1 cellular context compared by ENCODE assay signal in the genomic region with DNA sequence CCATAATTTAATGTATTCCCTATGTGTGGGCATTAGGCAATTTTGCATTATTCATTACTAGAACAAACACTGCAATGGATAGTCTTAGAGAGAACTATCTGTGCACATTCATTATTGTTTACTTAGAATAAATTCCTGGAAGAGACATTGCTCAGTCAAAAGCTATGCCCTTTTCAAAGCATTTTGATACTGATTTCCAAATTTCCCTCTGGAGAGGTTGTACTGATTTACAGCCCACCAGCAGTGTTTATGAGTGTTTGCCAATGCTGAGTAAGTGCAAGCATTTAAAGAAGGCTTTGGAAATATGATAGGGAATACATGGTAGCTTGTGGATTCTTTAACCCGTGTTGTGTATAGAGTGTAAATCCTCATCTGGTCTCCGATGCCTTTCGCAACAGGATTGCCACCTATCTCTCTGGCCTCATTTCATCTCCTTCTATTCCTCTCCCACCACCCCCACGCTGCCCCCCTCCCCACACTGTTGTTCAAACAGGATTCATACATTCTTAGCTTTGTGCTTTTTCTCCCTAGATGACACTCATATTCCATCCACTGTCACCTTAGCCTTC.
TF ChIP-seq lines count a peak whose summit lies in the region.

No MANE protein-coding gene starts in this region.

TF ChIP-seq in HepG2, 621 proteins besides CTCF, POLR2A, EP300 and RAD21 (continues in another document):
- no peak for TF ChIP-seq POLR2AphosphoS5 (IDR thresholded peaks at IDR 0.05; ENCODE audit: low read depth, low read length)
- no peak for TF ChIP-seq ZNF143 (CRISPR knock-in tag; IDR thresholded peaks at IDR 0.05)
- TF ChIP-seq TGIF2 (CRISPR knock-in tag; IDR thresholded peaks at IDR 0.05) = no peak
- no peak for TF ChIP-seq ZNF33B (CRISPR knock-in tag; IDR thresholded peaks at IDR 0.05)
- TF ChIP-seq DNMT3B (CRISPR knock-in tag; conservative IDR thresholded peaks at IDR 0.05) = no peak
- no peak for TF ChIP-seq ZNF747 (CRISPR knock-in tag; IDR thresholded peaks at IDR 0.05; ENCODE audit: borderline replicate concordance)
- TF ChIP-seq CREM (IDR thresholded peaks at IDR 0.05) = peak; percentile 70
- TF ChIP-seq CREM (CRISPR knock-in tag; IDR thresholded peaks at IDR 0.05) = no peak
- peak; percentile 55 for TF ChIP-seq ARNT2 (CRISPR knock-in tag; IDR thresholded peaks at IDR 0.05; ENCODE audit: low read depth)
- TF ChIP-seq MEF2D (CRISPR knock-in tag; IDR thresholded peaks at IDR 0.05) = no peak
- peak; percentile 53; the same call in 1 of the 2 replicates for TF ChIP-seq PPARG (CRISPR knock-in tag; conservative IDR thresholded peaks at IDR 0.05)
- no peak for TF ChIP-seq SATB2 (CRISPR knock-in tag; IDR thresholded peaks at IDR 0.05)
- TF ChIP-seq, protein P1, sequence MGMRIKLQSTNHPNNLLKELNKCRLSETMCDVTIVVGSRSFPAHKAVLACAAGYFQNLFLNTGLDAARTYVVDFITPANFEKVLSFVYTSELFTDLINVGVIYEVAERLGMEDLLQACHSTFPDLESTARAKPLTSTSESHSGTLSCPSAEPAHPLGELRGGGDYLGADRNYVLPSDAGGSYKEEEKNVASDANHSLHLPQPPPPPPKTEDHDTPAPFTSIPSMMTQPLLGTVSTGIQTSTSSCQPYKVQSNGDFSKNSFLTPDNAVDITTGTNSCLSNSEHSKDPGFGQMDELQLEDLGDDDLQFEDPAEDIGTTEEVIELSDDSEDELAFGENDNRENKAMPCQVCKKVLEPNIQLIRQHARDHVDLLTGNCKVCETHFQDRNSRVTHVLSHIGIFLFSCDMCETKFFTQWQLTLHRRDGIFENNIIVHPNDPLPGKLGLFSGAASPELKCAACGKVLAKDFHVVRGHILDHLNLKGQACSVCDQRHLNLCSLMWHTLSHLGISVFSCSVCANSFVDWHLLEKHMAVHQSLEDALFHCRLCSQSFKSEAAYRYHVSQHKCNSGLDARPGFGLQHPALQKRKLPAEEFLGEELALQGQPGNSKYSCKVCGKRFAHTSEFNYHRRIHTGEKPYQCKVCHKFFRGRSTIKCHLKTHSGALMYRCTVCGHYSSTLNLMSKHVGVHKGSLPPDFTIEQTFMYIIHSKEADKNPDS (CRISPR knock-in tag; IDR thresholded peaks at IDR 0.05) = no peak
- 0 out of 2 replicates have a peak, but pooled peaks have one; percentile 20 for TF ChIP-seq KLF9 (CRISPR knock-in tag; IDR thresholded peaks at IDR 0.05; ENCODE audit: low read depth)
- no peak for TF ChIP-seq ZMYM4 (CRISPR knock-in tag; IDR thresholded peaks at IDR 0.05)
- no peak for TF ChIP-seq SOX6 (IDR thresholded peaks at IDR 0.05)
- TF ChIP-seq SOX6 (CRISPR knock-in tag; IDR thresholded peaks at IDR 0.05) = peak; percentile 82; the same call in 1 of the 2 replicates
- TF ChIP-seq GTF3A (CRISPR knock-in tag; conservative IDR thresholded peaks at IDR 0.05) = no peak
- TF ChIP-seq, protein P2, sequence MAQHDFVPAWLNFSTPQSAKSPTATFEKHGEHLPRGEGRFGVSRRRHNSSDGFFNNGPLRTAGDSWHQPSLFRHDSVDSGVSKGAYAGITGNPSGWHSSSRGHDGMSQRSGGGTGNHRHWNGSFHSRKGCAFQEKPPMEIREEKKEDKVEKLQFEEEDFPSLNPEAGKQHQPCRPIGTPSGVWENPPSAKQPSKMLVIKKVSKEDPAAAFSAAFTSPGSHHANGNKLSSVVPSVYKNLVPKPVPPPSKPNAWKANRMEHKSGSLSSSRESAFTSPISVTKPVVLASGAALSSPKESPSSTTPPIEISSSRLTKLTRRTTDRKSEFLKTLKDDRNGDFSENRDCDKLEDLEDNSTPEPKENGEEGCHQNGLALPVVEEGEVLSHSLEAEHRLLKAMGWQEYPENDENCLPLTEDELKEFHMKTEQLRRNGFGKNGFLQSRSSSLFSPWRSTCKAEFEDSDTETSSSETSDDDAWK (CRISPR knock-in tag; IDR thresholded peaks at IDR 0.05) = no peak
- TF ChIP-seq, protein P3, sequence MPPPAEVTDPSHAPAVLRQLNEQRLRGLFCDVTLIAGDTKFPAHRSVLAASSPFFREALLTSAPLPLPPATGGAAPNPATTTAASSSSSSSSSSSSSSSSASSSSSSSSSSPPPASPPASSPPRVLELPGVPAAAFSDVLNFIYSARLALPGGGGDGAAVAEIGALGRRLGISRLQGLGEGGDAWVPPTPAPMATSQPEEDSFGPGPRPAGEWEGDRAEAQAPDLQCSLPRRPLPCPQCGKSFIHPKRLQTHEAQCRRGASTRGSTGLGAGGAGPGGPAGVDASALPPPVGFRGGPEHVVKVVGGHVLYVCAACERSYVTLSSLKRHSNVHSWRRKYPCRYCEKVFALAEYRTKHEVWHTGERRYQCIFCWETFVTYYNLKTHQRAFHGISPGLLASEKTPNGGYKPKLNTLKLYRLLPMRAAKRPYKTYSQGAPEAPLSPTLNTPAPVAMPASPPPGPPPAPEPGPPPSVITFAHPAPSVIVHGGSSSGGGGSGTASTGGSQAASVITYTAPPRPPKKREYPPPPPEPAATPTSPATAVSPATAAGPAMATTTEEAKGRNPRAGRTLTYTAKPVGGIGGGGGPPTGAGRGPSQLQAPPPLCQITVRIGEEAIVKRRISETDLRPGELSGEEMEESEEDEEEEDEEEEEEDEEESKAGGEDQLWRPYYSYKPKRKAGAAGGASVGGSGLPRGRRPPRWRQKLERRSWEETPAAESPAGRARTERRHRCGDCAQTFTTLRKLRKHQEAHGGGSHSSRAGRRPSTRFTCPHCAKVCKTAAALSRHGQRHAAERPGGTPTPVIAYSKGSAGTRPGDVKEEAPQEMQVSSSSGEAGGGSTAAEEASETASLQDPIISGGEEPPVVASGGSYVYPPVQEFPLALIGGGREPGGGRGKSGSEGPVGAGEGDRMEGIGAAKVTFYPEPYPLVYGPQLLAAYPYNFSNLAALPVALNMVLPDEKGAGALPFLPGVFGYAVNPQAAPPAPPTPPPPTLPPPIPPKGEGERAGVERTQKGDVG (CRISPR knock-in tag; IDR thresholded peaks at IDR 0.05; ENCODE audit: borderline replicate concordance) = no peak
- TF ChIP-seq, protein P4, sequence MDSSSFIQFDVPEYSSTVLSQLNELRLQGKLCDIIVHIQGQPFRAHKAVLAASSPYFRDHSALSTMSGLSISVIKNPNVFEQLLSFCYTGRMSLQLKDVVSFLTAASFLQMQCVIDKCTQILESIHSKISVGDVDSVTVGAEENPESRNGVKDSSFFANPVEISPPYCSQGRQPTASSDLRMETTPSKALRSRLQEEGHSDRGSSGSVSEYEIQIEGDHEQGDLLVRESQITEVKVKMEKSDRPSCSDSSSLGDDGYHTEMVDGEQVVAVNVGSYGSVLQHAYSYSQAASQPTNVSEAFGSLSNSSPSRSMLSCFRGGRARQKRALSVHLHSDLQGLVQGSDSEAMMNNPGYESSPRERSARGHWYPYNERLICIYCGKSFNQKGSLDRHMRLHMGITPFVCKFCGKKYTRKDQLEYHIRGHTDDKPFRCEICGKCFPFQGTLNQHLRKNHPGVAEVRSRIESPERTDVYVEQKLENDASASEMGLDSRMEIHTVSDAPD (CRISPR knock-in tag; IDR thresholded peaks at IDR 0.05) = no peak
- TF ChIP-seq TCF7 (IDR thresholded peaks at IDR 0.05; ENCODE audit: low read depth) = peak; percentile 54; the same call in 1 of the 2 replicates
- no peak for TF ChIP-seq ZFP36 (IDR thresholded peaks at IDR 0.05; ENCODE audit: borderline replicate concordance, low read depth, low read length, partially characterized antibody)
- peak; percentile 82; the same call in 1 of the 2 replicates for TF ChIP-seq SMAD3 (CRISPR knock-in tag; IDR thresholded peaks at IDR 0.05)
- no peak for TF ChIP-seq EEA1 (CRISPR knock-in tag; IDR thresholded peaks at IDR 0.05; ENCODE audit: borderline replicate concordance)
- no peak for TF ChIP-seq ZNF430 (CRISPR knock-in tag; IDR thresholded peaks at IDR 0.05)
- TF ChIP-seq ZNF496 (CRISPR knock-in tag; IDR thresholded peaks at IDR 0.05; ENCODE audit: insufficient replicate concordance) = no peak
- TF ChIP-seq NR2F1 (CRISPR knock-in tag; IDR thresholded peaks at IDR 0.05) = 0 out of 4 replicates have a peak, but pooled peaks of 1 of the 2 experiments have one; percentile 3
- TF ChIP-seq HNRNPUL1 (IDR thresholded peaks at IDR 0.05; ENCODE audit: low read depth, low read length) = no peak
- TF ChIP-seq SNAI1 (CRISPR knock-in tag; IDR thresholded peaks at IDR 0.05; ENCODE audit: borderline replicate concordance) = no peak
- no peak for TF ChIP-seq RBM22 (optimal IDR thresholded peaks at IDR 0.05; ENCODE audit: low read length)
- peak; percentile 93 for TF ChIP-seq FOSL2 (CRISPR knock-in tag; IDR thresholded peaks at IDR 0.05)
- TF ChIP-seq ATF7 (IDR thresholded peaks at IDR 0.05) = no peak
- no peak for TF ChIP-seq ATF7 (CRISPR knock-in tag; IDR thresholded peaks at IDR 0.05)
- TF ChIP-seq, protein P5, sequence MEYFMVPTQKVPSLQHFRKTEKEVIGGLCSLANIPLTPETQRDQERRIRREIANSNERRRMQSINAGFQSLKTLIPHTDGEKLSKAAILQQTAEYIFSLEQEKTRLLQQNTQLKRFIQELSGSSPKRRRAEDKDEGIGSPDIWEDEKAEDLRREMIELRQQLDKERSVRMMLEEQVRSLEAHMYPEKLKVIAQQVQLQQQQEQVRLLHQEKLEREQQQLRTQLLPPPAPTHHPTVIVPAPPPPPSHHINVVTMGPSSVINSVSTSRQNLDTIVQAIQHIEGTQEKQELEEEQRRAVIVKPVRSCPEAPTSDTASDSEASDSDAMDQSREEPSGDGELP (IDR thresholded peaks at IDR 0.05; ENCODE audit: borderline replicate concordance, low read depth) = peak; percentile 38; the same call in 1 of the 2 replicates
- TF ChIP-seq, protein P6, sequence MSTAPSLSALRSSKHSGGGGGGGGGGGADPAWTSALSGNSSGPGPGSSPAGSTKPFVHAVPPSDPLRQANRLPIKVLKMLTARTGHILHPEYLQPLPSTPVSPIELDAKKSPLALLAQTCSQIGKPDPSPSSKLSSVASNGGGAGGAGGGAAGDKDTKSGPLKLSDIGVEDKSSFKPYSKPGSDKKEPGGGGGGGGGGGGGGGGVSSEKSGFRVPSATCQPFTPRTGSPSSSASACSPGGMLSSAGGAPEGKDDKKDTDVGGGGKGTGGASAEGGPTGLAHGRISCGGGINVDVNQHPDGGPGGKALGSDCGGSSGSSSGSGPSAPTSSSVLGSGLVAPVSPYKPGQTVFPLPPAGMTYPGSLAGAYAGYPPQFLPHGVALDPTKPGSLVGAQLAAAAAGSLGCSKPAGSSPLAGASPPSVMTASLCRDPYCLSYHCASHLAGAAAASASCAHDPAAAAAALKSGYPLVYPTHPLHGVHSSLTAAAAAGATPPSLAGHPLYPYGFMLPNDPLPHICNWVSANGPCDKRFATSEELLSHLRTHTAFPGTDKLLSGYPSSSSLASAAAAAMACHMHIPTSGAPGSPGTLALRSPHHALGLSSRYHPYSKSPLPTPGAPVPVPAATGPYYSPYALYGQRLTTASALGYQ (CRISPR knock-in tag; IDR thresholded peaks at IDR 0.05) = peak; percentile 67; the same call in 1 of the 2 replicates
- TF ChIP-seq, protein P7, sequence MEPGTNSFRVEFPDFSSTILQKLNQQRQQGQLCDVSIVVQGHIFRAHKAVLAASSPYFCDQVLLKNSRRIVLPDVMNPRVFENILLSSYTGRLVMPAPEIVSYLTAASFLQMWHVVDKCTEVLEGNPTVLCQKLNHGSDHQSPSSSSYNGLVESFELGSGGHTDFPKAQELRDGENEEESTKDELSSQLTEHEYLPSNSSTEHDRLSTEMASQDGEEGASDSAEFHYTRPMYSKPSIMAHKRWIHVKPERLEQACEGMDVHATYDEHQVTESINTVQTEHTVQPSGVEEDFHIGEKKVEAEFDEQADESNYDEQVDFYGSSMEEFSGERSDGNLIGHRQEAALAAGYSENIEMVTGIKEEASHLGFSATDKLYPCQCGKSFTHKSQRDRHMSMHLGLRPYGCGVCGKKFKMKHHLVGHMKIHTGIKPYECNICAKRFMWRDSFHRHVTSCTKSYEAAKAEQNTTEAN (CRISPR knock-in tag; conservative IDR thresholded peaks at IDR 0.05) = peak; percentile 94
- no peak for TF ChIP-seq ZNF224 (CRISPR knock-in tag; IDR thresholded peaks at IDR 0.05)
- no peak for TF ChIP-seq ARNTL (CRISPR knock-in tag; IDR thresholded peaks at IDR 0.05)
- TF ChIP-seq, protein P8, sequence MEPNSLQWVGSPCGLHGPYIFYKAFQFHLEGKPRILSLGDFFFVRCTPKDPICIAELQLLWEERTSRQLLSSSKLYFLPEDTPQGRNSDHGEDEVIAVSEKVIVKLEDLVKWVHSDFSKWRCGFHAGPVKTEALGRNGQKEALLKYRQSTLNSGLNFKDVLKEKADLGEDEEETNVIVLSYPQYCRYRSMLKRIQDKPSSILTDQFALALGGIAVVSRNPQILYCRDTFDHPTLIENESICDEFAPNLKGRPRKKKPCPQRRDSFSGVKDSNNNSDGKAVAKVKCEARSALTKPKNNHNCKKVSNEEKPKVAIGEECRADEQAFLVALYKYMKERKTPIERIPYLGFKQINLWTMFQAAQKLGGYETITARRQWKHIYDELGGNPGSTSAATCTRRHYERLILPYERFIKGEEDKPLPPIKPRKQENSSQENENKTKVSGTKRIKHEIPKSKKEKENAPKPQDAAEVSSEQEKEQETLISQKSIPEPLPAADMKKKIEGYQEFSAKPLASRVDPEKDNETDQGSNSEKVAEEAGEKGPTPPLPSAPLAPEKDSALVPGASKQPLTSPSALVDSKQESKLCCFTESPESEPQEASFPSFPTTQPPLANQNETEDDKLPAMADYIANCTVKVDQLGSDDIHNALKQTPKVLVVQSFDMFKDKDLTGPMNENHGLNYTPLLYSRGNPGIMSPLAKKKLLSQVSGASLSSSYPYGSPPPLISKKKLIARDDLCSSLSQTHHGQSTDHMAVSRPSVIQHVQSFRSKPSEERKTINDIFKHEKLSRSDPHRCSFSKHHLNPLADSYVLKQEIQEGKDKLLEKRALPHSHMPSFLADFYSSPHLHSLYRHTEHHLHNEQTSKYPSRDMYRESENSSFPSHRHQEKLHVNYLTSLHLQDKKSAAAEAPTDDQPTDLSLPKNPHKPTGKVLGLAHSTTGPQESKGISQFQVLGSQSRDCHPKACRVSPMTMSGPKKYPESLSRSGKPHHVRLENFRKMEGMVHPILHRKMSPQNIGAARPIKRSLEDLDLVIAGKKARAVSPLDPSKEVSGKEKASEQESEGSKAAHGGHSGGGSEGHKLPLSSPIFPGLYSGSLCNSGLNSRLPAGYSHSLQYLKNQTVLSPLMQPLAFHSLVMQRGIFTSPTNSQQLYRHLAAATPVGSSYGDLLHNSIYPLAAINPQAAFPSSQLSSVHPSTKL (CRISPR knock-in tag; IDR thresholded peaks at IDR 0.05) = peak; percentile 81; the same call in 1 of the 2 replicates
- TF ChIP-seq FOXP1 (IDR thresholded peaks at IDR 0.05) = no peak
- TF ChIP-seq FOXP1 (CRISPR knock-in tag; IDR thresholded peaks at IDR 0.05) = peak; percentile 76
- TF ChIP-seq CCDC6 (CRISPR knock-in tag; IDR thresholded peaks at IDR 0.05) = no peak
- TF ChIP-seq ZNF567 (CRISPR knock-in tag; IDR thresholded peaks at IDR 0.05; ENCODE audit: borderline replicate concordance) = no peak
- no peak for TF ChIP-seq CHCHD3 (CRISPR knock-in tag; IDR thresholded peaks at IDR 0.05)
